17 cellular contexts compared by ENCODE assay signal in the genomic region with DNA sequence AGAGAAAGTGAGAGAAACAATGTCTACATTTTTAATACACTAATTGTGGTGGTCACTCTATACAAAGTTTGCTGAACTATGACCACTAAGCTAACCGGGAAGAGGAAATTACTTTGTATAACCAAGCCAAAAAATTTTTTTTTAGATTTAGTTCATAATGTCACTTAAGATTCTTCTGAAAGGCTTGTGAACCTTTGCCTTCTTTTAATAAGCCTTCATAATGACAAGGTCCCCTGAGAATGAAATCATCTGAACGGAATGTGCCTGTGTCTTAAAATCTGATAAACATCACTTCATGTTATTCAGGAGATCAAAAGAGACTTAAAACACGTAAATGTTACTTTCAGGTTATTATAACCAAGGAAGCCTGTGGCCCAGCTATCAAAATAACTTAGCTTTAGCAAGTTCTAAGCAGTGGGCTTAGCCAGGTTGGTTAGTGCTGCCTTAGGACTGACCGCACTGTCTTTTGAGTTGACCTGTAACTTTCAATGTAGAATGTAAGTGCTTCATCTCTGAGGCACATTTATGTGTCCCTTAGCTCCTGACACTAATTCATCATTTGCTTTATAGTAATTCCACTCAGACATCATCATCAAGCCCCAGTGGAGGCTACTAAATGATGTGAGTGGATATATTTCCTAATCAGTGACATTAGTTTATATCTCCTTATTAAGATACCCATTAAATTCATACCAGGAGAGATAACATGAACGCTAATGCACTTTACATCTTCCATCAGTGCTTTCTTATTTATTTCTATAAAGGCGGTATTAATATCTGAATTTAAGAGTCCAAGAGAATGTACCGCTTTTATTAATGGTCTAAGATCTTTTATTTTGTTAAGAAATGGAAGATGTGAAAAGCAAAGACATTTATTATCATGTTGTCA.
DNase-seq lines count a peak whose midpoint lies in the region; ATAC-seq and TF ChIP-seq lines count a peak whose summit lies in the region.
"Had no signal": no experiment of that assay in that cellular context is flagged by ENCODE, and none has a peak within 500 bp of the region (broad histone marks: within the 10 kb centered on the region; RNA-seq: fewer than 3 reads in every experiment).

No MANE protein-coding gene starts in this region.

- H2BK120ac ChIP-seq in H9 (ENCODE audit: low read depth, low read length, poor library complexity, severe bottlenecking): no peak overlapping the region

- no peak overlapping the region for H3K14ac ChIP-seq in H9 (ENCODE audit: insufficient read depth, low read length)

- WGBS in gastroesophageal sphincter (ENCODE audit: low coverage in 1 of 2), 2 donors: 58 to 59% methylated on average over 7 of the region's 7 CpGs
- no CpG with 5 or more reads among the region's 7 CpGs for WGBS in H9 (ENCODE audit: extremely low coverage, insufficient read length, low lambda C conversion rate)

- H3K27ac ChIP-seq in gastroesophageal sphincter: peak overlapping the region; percentile 50 to 77 (median 64)
- H3K27ac ChIP-seq in H9 (ENCODE audit: insufficient read length, low read depth, low read length): no peak overlapping the region
- H3K27ac ChIP-seq: foreskin keratinocyte had no signal

- H3K4me3 ChIP-seq in adipocyte (ENCODE audit: low read length): peak overlapping the region; percentile 58
- no peak overlapping the region for H3K4me3 ChIP-seq in gastroesophageal sphincter

- H4K91ac ChIP-seq in H9 (ENCODE audit: insufficient read length, low read depth, low read length): no peak overlapping the region

- H3K9me3 ChIP-seq in adipocyte (ENCODE audit: control insufficient read depth, low read length): no peaks in the 10 kb centered on the region
- no peaks in the 10 kb centered on the region for H3K9me3 ChIP-seq in gastroesophageal sphincter
- H3K9me3 ChIP-seq in H9 (ENCODE audit: control insufficient read depth, low read depth, low read length): no peaks in the 10 kb centered on the region

- no peak overlapping the region for H2BK20ac ChIP-seq in H9 (ENCODE audit: low read depth, low read length, poor library complexity, severe bottlenecking)

- H3K79me2 ChIP-seq in H9 (ENCODE audit: insufficient read depth, low read length): no peaks in the 10 kb centered on the region

- POLR2A ChIA-PET in naive thymus-derived CD8-positive, alpha-beta T cell (lab: Charles Lee): no interaction called here

- peaks cover 18 to 22% of the 10 kb centered on the region in 2 experiments for H3K4me1 Mint-ChIP-seq in H9
- peaks cover 0 to 3% (median under 1%) of the 10 kb centered on the region in 4 donors for H3K4me1 Mint-ChIP-seq in naive thymus-derived CD8-positive, alpha-beta T cell
- H3K4me1 Mint-ChIP-seq: activated CD4-positive, alpha-beta T cell treated with anti-CD3 and anti-CD28 coated beads, Interleukin-2, amount 10 ng/mL, durations not matched to agents 7 days and 5 days had no signal

- no peak overlapping the region for H3T11ph ChIP-seq in H9 (ENCODE audit: low read length)

- H3K4me1 ChIP-seq in adipocyte (ENCODE audit: control insufficient read depth, insufficient read depth, low read length): peaks cover 52% of the 10 kb centered on the region
- H3K4me1 ChIP-seq in gastroesophageal sphincter: peaks cover 0 to 28% (median 6%) of the 10 kb centered on the region in 3 donors
- no peaks in the 10 kb centered on the region; the same call in 1 of the 2 replicates for H3K4me1 ChIP-seq in H9 (ENCODE audit: insufficient read depth, low read length)

- H3K36me3 ChIP-seq in adipocyte (ENCODE audit: control insufficient read depth, insufficient read depth, low read length, severe bottlenecking) (no peaks in the 10 kb centered on the region), gastroesophageal sphincter (no peaks in the 10 kb centered on the region)

- no peaks in the 10 kb centered on the region for H4K20me1 ChIP-seq in H9 (ENCODE audit: control insufficient read depth, insufficient read depth, insufficient read length)

- H2BK5ac ChIP-seq in H9 (ENCODE audit: insufficient read length, low read length): no peak overlapping the region

- no peak overlapping the region for H3K4ac ChIP-seq in H9 (ENCODE audit: low read depth, low read length)

- no peaks in the 10 kb centered on the region for H3K79me1 ChIP-seq in H9 (ENCODE audit: insufficient read depth, low read depth, low read length, poor library complexity, severe bottlenecking)

- H2AK5ac ChIP-seq in H9 (ENCODE audit: insufficient read length, low read length): no peak overlapping the region

- no peak overlapping the region for H2AFZ ChIP-seq in H9 (ENCODE audit: low read length)

- H4K5ac ChIP-seq in H9 (ENCODE audit: insufficient read length, low read depth, low read length): no peak overlapping the region

- H3K27me3 ChIP-seq in adipocyte (replicated peaks; ENCODE audit: control insufficient read depth, insufficient read depth, low read length) (no peaks in the 10 kb centered on the region), gastroesophageal sphincter (no peaks in the 10 kb centered on the region), H9 (ENCODE audit: insufficient read depth, low read length) (no peaks in the 10 kb centered on the region)
- H3K27me3 ChIP-seq: foreskin keratinocyte had no signal

- H3K4me2 ChIP-seq in H9 (ENCODE audit: insufficient read depth, insufficient read length, low read length): no peak overlapping the region

- no peaks in the 10 kb centered on the region for H3K27me3 Mint-ChIP-seq in H9 (ENCODE audit: low read depth)
- H3K27me3 Mint-ChIP-seq in naive thymus-derived CD8-positive, alpha-beta T cell: no peaks in the 10 kb centered on the region
- H3K27me3 Mint-ChIP-seq: activated CD4-positive, alpha-beta T cell treated with anti-CD3 and anti-CD28 coated beads, Interleukin-2, amount 10 ng/mL, durations not matched to agents 7 days and 5 days had no signal

- H3K56ac ChIP-seq in H9 (ENCODE audit: insufficient read length, low read depth, low read length): no peak overlapping the region

- no peak overlapping the region for H3K18ac ChIP-seq in H9 (ENCODE audit: insufficient read length, low read depth, low read length)

- H3K36me3 Mint-ChIP-seq in H9 (ENCODE audit: insufficient read depth in 1 of 3, low read depth in 3 of 3): peaks cover 0 to 3% (median 0%) of the 10 kb centered on the region in 3 experiments; a peak in 2 of 7 replicates
- peaks cover 4 to 28% (median 18%) of the 10 kb centered on the region in 3 donors for H3K36me3 Mint-ChIP-seq in naive thymus-derived CD8-positive, alpha-beta T cell

- DNase-seq in ELR (ENCODE audit: low read depth): peak; percentile 29
- peak; percentile 44 for DNase-seq in adipocyte (ENCODE audit: low read depth)
- peak; percentile 40 for DNase-seq in renal cortical epithelial cell (ENCODE audit: low read depth)
- no peak for DNase-seq in H9
- DNase-seq in stimulated activated CD4-positive, alpha-beta T cell treated with anti-CD3 and anti-CD28 coated beads, Interleukin-4, amount 100 ng/mL, for 4 hours: no peak
- DNase-seq in naive thymus-derived CD8-positive, alpha-beta T cell: no peak
- DNase-seq: activated CD4-positive, alpha-beta T cell treated with anti-CD3 and anti-CD28 coated beads, Interleukin-2, amount 10 ng/mL, durations not matched to agents 7 days and 5 days; activated effector memory CD4-positive, alpha-beta T cell treated with anti-CD3 and anti-CD28 coated beads, Interleukin-2, amount 50 U/mL, for 16 hours; cerebellar nuclear complex; DMS53; foreskin keratinocyte; NCI-H1092 treated with DMSO at 0.1 percent for 48 hours; NCI-H446 treated with DMSO at 0.1 percent for 48 hours; T-helper 2 cell had no signal

- H3K27ac Mint-ChIP-seq in H9: no peak overlapping the region
- H3K27ac Mint-ChIP-seq in naive thymus-derived CD8-positive, alpha-beta T cell: no peak overlapping the region
- H3K27ac Mint-ChIP-seq: activated CD4-positive, alpha-beta T cell treated with anti-CD3 and anti-CD28 coated beads, Interleukin-2, amount 10 ng/mL, durations not matched to agents 7 days and 5 days had no signal

- TF ChIP-seq POLR2A in gastroesophageal sphincter (IDR thresholded peaks at IDR 0.05): no peak

- H2BK15ac ChIP-seq in H9 (ENCODE audit: low read depth, low read length): no peak overlapping the region

- H3K23ac ChIP-seq in H9 (ENCODE audit: insufficient read length, low read depth, low read length): no peak overlapping the region

- TF ChIP-seq EP300 in gastroesophageal sphincter (IDR thresholded peaks at IDR 0.05): no peak

- H3K23me2 ChIP-seq in H9 (ENCODE audit: insufficient read length, low read depth, low read length, poor library complexity, severe bottlenecking): no peaks in the 10 kb centered on the region

- TF ChIP-seq CTCF in gastroesophageal sphincter (IDR thresholded peaks at IDR 0.05) (no peak), H9 (conservative IDR thresholded peaks at IDR 0.05) (no peak)

- no peaks in the 10 kb centered on the region for H3K9me3 Mint-ChIP-seq in H9
- peaks cover 0 to 7% (median 0%) of the 10 kb centered on the region in 9 donors for H3K9me3 Mint-ChIP-seq in naive thymus-derived CD8-positive, alpha-beta T cell
- H3K9me3 Mint-ChIP-seq: activated CD4-positive, alpha-beta T cell treated with anti-CD3 and anti-CD28 coated beads, Interleukin-2, amount 10 ng/mL, durations not matched to agents 7 days and 5 days had no signal

- ATAC-seq in gastroesophageal sphincter (peak; percentile 51), GM21717 (IDR thresholded peaks at IDR 0.05; ENCODE audit: unreplicated experiment) (no peak)
- no peak for ATAC-seq in naive thymus-derived CD8-positive, alpha-beta T cell
- ATAC-seq: foreskin keratinocyte, Panc1 had no signal

- H3K4me3 Mint-ChIP-seq in H9: no peak overlapping the region
- no peak overlapping the region for H3K4me3 Mint-ChIP-seq in naive thymus-derived CD8-positive, alpha-beta T cell
- H3K4me3 Mint-ChIP-seq: activated CD4-positive, alpha-beta T cell treated with anti-CD3 and anti-CD28 coated beads, Interleukin-2, amount 10 ng/mL, durations not matched to agents 7 days and 5 days had no signal

- H3K9ac ChIP-seq in adipocyte (ENCODE audit: low read length) (peak overlapping the region; percentile 71), H9 (ENCODE audit: extremely low read depth, insufficient read length, low read length) (no peak overlapping the region)

- H4K8ac ChIP-seq in H9 (replicated peaks; ENCODE audit: insufficient read length, low read depth, low read length): no peak overlapping the region

- no peak overlapping the region for H2BK12ac ChIP-seq in H9 (ENCODE audit: insufficient read length, low read depth, low read length)

Comparison
In these comparisons a context has a peak if more than half of its experiments do, and no peak if none do; other contexts are left out.
1. DNase-seq: peak in ELR (single experiment), adipocyte (single experiment) and renal cortical epithelial cell (single experiment); none in H9 (single experiment), stimulated activated CD4-positive, alpha-beta T cell treated with anti-CD3 and anti-CD28 coated beads, Interleukin-4, amount 100 ng/mL, for 4 hours (0 of 2) and naive thymus-derived CD8-positive, alpha-beta T cell (0 of 10).